19 cellular contexts compared by ENCODE assay signal in the genomic region with DNA sequence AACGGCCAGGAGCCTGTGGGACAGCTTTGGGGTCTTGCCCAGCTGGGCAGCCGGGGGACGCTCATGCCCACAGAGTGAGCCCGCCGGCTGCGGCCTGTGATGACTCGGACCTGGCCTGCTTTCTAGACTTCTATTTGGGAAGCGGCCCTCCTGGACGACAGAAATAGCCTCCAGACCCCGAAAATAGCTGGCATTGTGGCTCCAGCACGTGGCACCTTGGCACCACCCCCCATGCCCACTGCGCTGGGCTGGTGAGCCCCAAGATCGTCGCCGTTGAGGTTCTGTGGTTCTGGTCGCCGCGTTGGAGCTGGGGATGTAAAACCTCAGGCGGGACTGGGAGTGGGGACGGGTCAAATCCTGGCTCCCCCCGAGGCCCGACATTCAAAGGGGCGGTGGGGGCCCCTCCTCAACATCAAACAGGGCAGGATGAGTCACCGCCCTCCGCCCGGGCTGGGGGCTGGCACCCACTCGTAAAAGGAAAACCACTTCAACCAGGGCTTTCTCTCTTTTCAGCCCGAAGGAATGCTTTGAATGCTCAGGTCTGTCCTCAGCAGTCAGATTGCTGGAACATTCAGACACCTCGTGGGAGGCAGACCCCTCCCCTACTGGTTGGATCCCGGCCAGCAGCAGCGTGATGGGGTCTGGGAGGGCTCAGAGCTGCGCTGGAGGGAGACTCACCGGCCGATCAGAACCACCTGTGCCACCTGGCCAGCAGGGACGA. TPM values are rescaled to one million over a fixed set of nuclear protein-coding genes. Genes with fewer than 3 reads are reported as not detected.
DNase-seq lines count a peak whose midpoint lies in the region; ATAC-seq and TF ChIP-seq lines count a peak whose summit lies in the region.
"Had no signal": no experiment of that assay in that cellular context is flagged by ENCODE, and none has a peak within 500 bp of the region (broad histone marks: within the 10 kb centered on the region; RNA-seq: fewer than 3 reads in every experiment).

No MANE protein-coding gene starts in this region.

- no peaks in the 10 kb centered on the region for H3K36me3 Mint-ChIP-seq in activated CD4-positive, alpha-beta T cell treated with anti-CD3 and anti-CD28 coated beads, Interleukin-2, amount 10 ng/mL, durations not matched to agents 7 days and 5 days (ENCODE audit: low read depth)
- H3K36me3 Mint-ChIP-seq in naive thymus-derived CD8-positive, alpha-beta T cell = peaks cover 0 to 5% (median 0%) of the 10 kb centered on the region in 3 donors
- H3K36me3 Mint-ChIP-seq: activated naive CD8-positive, alpha-beta T cell treated with anti-CD3 and anti-CD28 coated beads, Interleukin-2, amount 10 ng/mL, durations not matched to agents 7 days and 5 days had no signal

- POLR2A ChIA-PET in activated CD4-positive, alpha-beta T cell treated with anti-CD3 and anti-CD28 coated beads, Interleukin-2, amount 10 ng/mL, durations not matched to agents 7 days and 5 days (lab: Charles Lee) = no interaction called here
- POLR2A ChIA-PET in naive thymus-derived CD8-positive, alpha-beta T cell (lab: Charles Lee) = interaction anchor here (0.6 to 5.2 kb wide), 6 partner anchors 11 to 44 kb away, joined by 3 to 36 read pairs (median 5); partner anchors contain the start of gene GADD45B

- H3K27ac Mint-ChIP-seq in activated CD4-positive, alpha-beta T cell treated with anti-CD3 and anti-CD28 coated beads, Interleukin-2, amount 10 ng/mL, durations not matched to agents 7 days and 5 days = peak overlapping the region; percentile 31
- peak overlapping the region in 5 of 10 donors; percentile 34 to 73 (median 44) for H3K27ac Mint-ChIP-seq in naive thymus-derived CD8-positive, alpha-beta T cell
- H3K27ac Mint-ChIP-seq: activated naive CD8-positive, alpha-beta T cell treated with anti-CD3 and anti-CD28 coated beads, Interleukin-2, amount 10 ng/mL, durations not matched to agents 7 days and 5 days; T-helper 1 cell treated with Interleukin-12 subunit alpha and Interleukin-12 subunit beta and Interleukin-4 antibody, amounts not matched to agents 30 μg/mL and 1 μg/mL, for 36 hours had no signal

- H3K4me1 Mint-ChIP-seq in activated CD4-positive, alpha-beta T cell treated with anti-CD3 and anti-CD28 coated beads, Interleukin-2, amount 10 ng/mL, durations not matched to agents 7 days and 5 days = peaks cover 8% of the 10 kb centered on the region
- H3K4me1 Mint-ChIP-seq in naive thymus-derived CD8-positive, alpha-beta T cell = peaks cover 0 to 9% (median 6%) of the 10 kb centered on the region in 4 donors

- no peaks in the 10 kb centered on the region for H3K27me3 Mint-ChIP-seq in activated CD4-positive, alpha-beta T cell treated with anti-CD3 and anti-CD28 coated beads, Interleukin-2, amount 10 ng/mL, durations not matched to agents 7 days and 5 days
- H3K27me3 Mint-ChIP-seq in naive thymus-derived CD8-positive, alpha-beta T cell = peaks cover 0 to 1% (median 0%) of the 10 kb centered on the region in 5 donors

- no peak for TF ChIP-seq CTCF in astrocyte of the cerebellum (IDR thresholded peaks at IDR 0.05; ENCODE audit: low read depth, low read length, missing control alignments)

- H3K4me3 Mint-ChIP-seq in activated CD4-positive, alpha-beta T cell treated with anti-CD3 and anti-CD28 coated beads, Interleukin-2, amount 10 ng/mL, durations not matched to agents 7 days and 5 days = no peak overlapping the region
- peak overlapping the region in 7 of 10 donors; percentile 29 to 66 (median 50) for H3K4me3 Mint-ChIP-seq in naive thymus-derived CD8-positive, alpha-beta T cell
- H3K4me3 Mint-ChIP-seq: activated naive CD8-positive, alpha-beta T cell treated with anti-CD3 and anti-CD28 coated beads, Interleukin-2, amount 10 ng/mL, durations not matched to agents 7 days and 5 days; T-helper 1 cell treated with Interleukin-12 subunit alpha and Interleukin-12 subunit beta and Interleukin-4 antibody, amounts not matched to agents 30 μg/mL and 1 μg/mL, for 36 hours had no signal

- no peak for DNase-seq in activated CD4-positive, alpha-beta T cell treated with anti-CD3 and anti-CD28 coated beads, Interleukin-2, amount 10 ng/mL, durations not matched to agents 7 days and 5 days
- no peak for DNase-seq in activated CD4-positive, alpha-beta T cell treated with anti-CD3 and anti-CD28 coated beads for 48 hours
- peak; percentile 72 for DNase-seq in ELF-1 (ENCODE audit: low read depth, low spot score)
- DNase-seq in astrocyte of the cerebellum (ENCODE audit: low read depth) = peak; percentile 76
- DNase-seq in naive thymus-derived CD8-positive, alpha-beta T cell = peak in 5 of 10 donors; percentile 8 to 76 (median 26)
- DNase-seq: activated CD4-positive, CD25-positive, alpha-beta regulatory T cell treated with anti-CD3 and anti-CD28 coated beads, Interleukin-2, amount 50 U/mL, for 72 hours; activated naive CD8-positive, alpha-beta T cell treated with anti-CD3 and anti-CD28 coated beads, Interleukin-2, amount 10 ng/mL, durations not matched to agents 7 days and 5 days; esophagus squamous epithelium; NCI-H2171; occipital lobe; PC-9; spleen; upper lobe of left lung had no signal

- in situ Hi-C loops in astrocyte of the cerebellum (cut with HindIII; ENCODE audit: low sequenced_read_pairs) = no loop called here

- no peaks in the 10 kb centered on the region for H3K9me3 Mint-ChIP-seq in activated CD4-positive, alpha-beta T cell treated with anti-CD3 and anti-CD28 coated beads, Interleukin-2, amount 10 ng/mL, durations not matched to agents 7 days and 5 days
- no peaks in the 10 kb centered on the region for H3K9me3 Mint-ChIP-seq in naive thymus-derived CD8-positive, alpha-beta T cell
- H3K9me3 Mint-ChIP-seq: activated naive CD8-positive, alpha-beta T cell treated with anti-CD3 and anti-CD28 coated beads, Interleukin-2, amount 10 ng/mL, durations not matched to agents 7 days and 5 days; T-helper 1 cell treated with Interleukin-12 subunit alpha and Interleukin-12 subunit beta and Interleukin-4 antibody, amounts not matched to agents 30 μg/mL and 1 μg/mL, for 36 hours had no signal

- peak; percentile 79 to 88 for ATAC-seq in naive thymus-derived CD8-positive, alpha-beta T cell
- ATAC-seq in GM19452 (IDR thresholded peaks at IDR 0.05; ENCODE audit: unreplicated experiment) (no peak), GM19463 (IDR thresholded peaks at IDR 0.05; ENCODE audit: unreplicated experiment) (no peak), GM18870 (IDR thresholded peaks at IDR 0.05; ENCODE audit: unreplicated experiment) (no peak)

- CTCF ChIA-PET in activated CD4-positive, alpha-beta T cell treated with anti-CD3 and anti-CD28 coated beads, Interleukin-2, amount 10 ng/mL, durations not matched to agents 7 days and 5 days (lab: Charles Lee) = interaction anchor here (0.9 kb wide), 1 partner anchor 11 kb away, joined by 3 read pairs; no protein-coding TSS in a partner anchor

- H3K4me3 ChIP-seq in astrocyte of the cerebellum (ENCODE audit: low read depth, low read length) = no peak overlapping the region
- H3K4me3 ChIP-seq: coronary artery, esophagus squamous epithelium, lung, PC-9, spleen, upper lobe of left lung had no signal

RNA-seq across cellular contexts. Expression of gene GADD45B, which starts 42.1 kb away (rescaled TPM):
- 10 to 100 TPM; 31.2 to 39.2 TPM for total RNA-seq in activated CD4-positive, alpha-beta T cell treated with anti-CD3 and anti-CD28 coated beads, Interleukin-2, amount 10 ng/mL, durations not matched to agents 7 days and 5 days
- 100 to 1,000 TPM; 108 to 115 TPM for total RNA-seq in naive thymus-derived CD8-positive, alpha-beta T cell
- polyA plus RNA-seq in naive thymus-derived CD8-positive, alpha-beta T cell = 10 to 100 TPM; 41.0 to 57.3 (median 43.8) TPM

Comparison
In these comparisons a context has a peak if more than half of its experiments do, and no peak if none do; other contexts are left out.
1. DNase-seq: peak in ELF-1 (single experiment) and astrocyte of the cerebellum (single experiment); none in activated CD4-positive, alpha-beta T cell treated with anti-CD3 and anti-CD28 coated beads, Interleukin-2, amount 10 ng/mL, durations not matched to agents 7 days and 5 days (single experiment) and activated CD4-positive, alpha-beta T cell treated with anti-CD3 and anti-CD28 coated beads for 48 hours (single experiment).
2. ATAC-seq: peak in naive thymus-derived CD8-positive, alpha-beta T cell (2 of 2); none in GM19452 (single experiment), GM19463 (single experiment) and GM18870 (single experiment).